Comparison of ENCODE assay signal across 8 cellular contexts in the genomic region with DNA sequence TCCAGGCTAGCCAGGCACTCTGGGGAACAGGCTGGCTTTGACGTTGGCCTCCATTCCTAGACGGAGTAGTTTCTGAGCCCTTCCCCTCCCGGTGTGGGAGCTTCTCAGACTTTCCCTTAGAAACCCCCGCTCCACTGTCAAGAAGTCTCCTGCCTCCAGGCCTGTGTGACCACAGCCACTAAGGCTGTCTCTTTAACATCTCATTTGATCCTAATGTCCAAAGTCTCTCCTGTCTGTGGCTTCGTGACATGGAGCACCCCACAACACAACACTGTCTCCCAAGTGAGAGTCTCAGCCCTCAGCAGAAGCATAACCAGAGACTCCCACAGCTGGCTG. TPM values are rescaled to one million over a fixed set of nuclear protein-coding genes. Genes with fewer than 3 reads are reported as not detected.
DNase-seq lines count a peak whose midpoint lies in the region; ATAC-seq, FAIRE-seq and TF ChIP-seq lines count a peak whose summit lies in the region.

No MANE protein-coding gene starts in this region.

- no TSS peak for BruUV-seq in Calu3 (replicated peaks; lab: Mats Ljungman, UMichigan)

- intact Hi-C loops in Calu3 (cut with micrococcal nuclease; ENCODE audit: unreplicated experiment), result no loop called here

- FAIRE-seq in D721Med (lab: Jason Lieb, UNC) (no peak), urothelium cell line (lab: Jason Lieb, UNC) (no peak)

- H3K4me3 ChIP-seq in brain microvascular endothelial cell (ENCODE audit: low read depth, low read length), result peak overlapping the region; percentile 36

- H3K27me3 Mint-ChIP-seq in Calu3 (ENCODE audit: unreplicated experiment) (no peaks in the 10 kb centered on the region), neural crest cell (ENCODE audit: low read depth) (peaks cover 14% of the 10 kb centered on the region)

- no peaks in the 10 kb centered on the region for H3K27me3 ChIP-seq in brain microvascular endothelial cell (replicated peaks)

- H3K36me3 Mint-ChIP-seq in Calu3 (ENCODE audit: insufficient read depth, unreplicated experiment) (peaks cover 77% of the 10 kb centered on the region), neural crest cell (ENCODE audit: low read depth) (no peaks in the 10 kb centered on the region)

- H3K27ac Mint-ChIP-seq in Calu3 (ENCODE audit: unreplicated experiment) (peak overlapping the region; percentile 99), neural crest cell (ENCODE audit: unreplicated experiment) (peak overlapping the region; percentile 96)

- H3K4me1 Mint-ChIP-seq in Calu3 (ENCODE audit: low read depth, unreplicated experiment) (peaks cover 67% of the 10 kb centered on the region), neural crest cell (peaks cover 67% of the 10 kb centered on the region)

- DNase-seq in Calu3 (no peak), brain microvascular endothelial cell (no peak), neural crest cell (ENCODE audit: low read depth, low spot score) (no peak), islet precursor cell (no peak), D721Med (ENCODE audit: insufficient read length, low spot score) (no peak), urothelium cell line (ENCODE audit: low spot score) (no peak), HEK293T (ENCODE audit: extremely low spot score) (no peak)

- POLR2A ChIA-PET in HEK293T (lab: Yijun Ruan, JAX), result interaction anchor here (1.0 kb wide), 1 partner anchor 32 kb away, joined by 3 read pairs; no protein-coding TSS in a partner anchor

- TF ChIP-seq CTCF in Calu3 (IDR thresholded peaks at IDR 0.05; ENCODE audit: unreplicated experiment), result no peak
- TF ChIP-seq CTCF in brain microvascular endothelial cell (IDR thresholded peaks at IDR 0.05; ENCODE audit: low read depth, low read length, missing control alignments), result no peak
- no peak for TF ChIP-seq CTCF in neural crest cell (conservative IDR thresholded peaks at IDR 0.05)
- no peak for TF ChIP-seq CTCF in D721Med (IDR thresholded peaks at IDR 0.05; ENCODE audit: insufficient read depth, missing control alignments)

- peak overlapping the region; percentile 88 for H3K4me3 Mint-ChIP-seq in Calu3 (ENCODE audit: low read depth, unreplicated experiment)
- peak overlapping the region; percentile 78 for H3K4me3 Mint-ChIP-seq in neural crest cell

- peak; percentile 4 for ATAC-seq in HG03139 (IDR thresholded peaks at IDR 0.05; ENCODE audit: unreplicated experiment)

- in situ Hi-C loops in brain microvascular endothelial cell (cut with HindIII; ENCODE audit: low pct_ligation_motif_present, low sequenced_read_pairs), result no loop called here

- CTCF ChIA-PET in Calu3 (lab: Charles Lee), result interaction anchor here (0.6 to 0.9 kb wide), 2 partner anchors 51 to 240 kb away, joined by 3 to 12 read pairs; no protein-coding TSS in a partner anchor
- CTCF ChIA-PET in HEK293T (lab: Yijun Ruan, JAX), result no interaction called here

- H3K36me3 ChIP-seq in brain microvascular endothelial cell (replicated peaks), result peaks cover 39% of the 10 kb centered on the region

- H3K27ac ChIP-seq in brain microvascular endothelial cell, result peak overlapping the region; percentile 90

- no peaks in the 10 kb centered on the region for H3K9me3 Mint-ChIP-seq in Calu3 (ENCODE audit: low read depth, unreplicated experiment)
- H3K9me3 Mint-ChIP-seq in neural crest cell, result no peaks in the 10 kb centered on the region

TF ChIP-seq in HEK293T, 16 proteins besides CTCF, POLR2A, EP300 and RAD21:
- TF ChIP-seq FOXM1 (IDR thresholded peaks at IDR 0.05; ENCODE audit: borderline replicate concordance) (no peak), FOXK2 (IDR thresholded peaks at IDR 0.05) (no peak), SP1 (IDR thresholded peaks at IDR 0.05) (no peak), ELF4 (IDR thresholded peaks at IDR 0.05) (no peak), SUZ12 (IDR thresholded peaks at IDR 0.05) (no peak), BHLHE40 (IDR thresholded peaks at IDR 0.05; ENCODE audit: borderline replicate concordance) (no peak), LEF1 (IDR thresholded peaks at IDR 0.05; ENCODE audit: borderline replicate concordance) (no peak), NFRKB (IDR thresholded peaks at IDR 0.05) (no peak), ZNF384 (IDR thresholded peaks at IDR 0.05) (no peak), L3MBTL2 (conservative IDR thresholded peaks at IDR 0.05) (no peak), CTBP1 (IDR thresholded peaks at IDR 0.05; ENCODE audit: borderline replicate concordance) (no peak), ARNT (IDR thresholded peaks at IDR 0.05) (no peak), HDGF (IDR thresholded peaks at IDR 0.05; ENCODE audit: borderline replicate concordance) (no peak), FOXA1 (IDR thresholded peaks at IDR 0.05) (no peak), TARDBP (IDR thresholded peaks at IDR 0.05) (no peak)
- TF ChIP-seq, protein P1, sequence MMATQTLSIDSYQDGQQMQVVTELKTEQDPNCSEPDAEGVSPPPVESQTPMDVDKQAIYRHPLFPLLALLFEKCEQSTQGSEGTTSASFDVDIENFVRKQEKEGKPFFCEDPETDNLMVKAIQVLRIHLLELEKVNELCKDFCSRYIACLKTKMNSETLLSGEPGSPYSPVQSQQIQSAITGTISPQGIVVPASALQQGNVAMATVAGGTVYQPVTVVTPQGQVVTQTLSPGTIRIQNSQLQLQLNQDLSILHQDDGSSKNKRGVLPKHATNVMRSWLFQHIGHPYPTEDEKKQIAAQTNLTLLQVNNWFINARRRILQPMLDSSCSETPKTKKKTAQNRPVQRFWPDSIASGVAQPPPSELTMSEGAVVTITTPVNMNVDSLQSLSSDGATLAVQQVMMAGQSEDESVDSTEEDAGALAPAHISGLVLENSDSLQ (IDR thresholded peaks at IDR 0.05), result no peak

RNA-seq across cellular contexts. Expression of a gene that starts 6.0 kb away (rescaled TPM):
- total RNA-seq in Calu3 (2022) (12.6 and 13.4 TPM in 2 replicates), neural crest cell (2.4 TPM in 2 replicates)

RNA-seq across cellular contexts. Expression of a gene that starts 39.9 kb away (rescaled TPM):
- total RNA-seq in Calu3 (2022) (8.1 and 9.1 TPM in 2 replicates), neural crest cell (6.8 and 8.2 TPM in 2 replicates)

RNA-seq across cellular contexts. Expression of a gene that starts 39.9 kb away (rescaled TPM):
- total RNA-seq in Calu3 (2022) (54.8 and 58.6 TPM in 2 replicates), neural crest cell (54.0 TPM in 2 replicates)

RNA-seq across cellular contexts. Expression of a gene that starts 45.1 kb away (rescaled TPM):
- total RNA-seq in Calu3 (2022) (not detected in 2 replicates), neural crest cell (not detected in 2 replicates)
